25 cellular contexts compared by ENCODE assay signal in the genomic region with DNA sequence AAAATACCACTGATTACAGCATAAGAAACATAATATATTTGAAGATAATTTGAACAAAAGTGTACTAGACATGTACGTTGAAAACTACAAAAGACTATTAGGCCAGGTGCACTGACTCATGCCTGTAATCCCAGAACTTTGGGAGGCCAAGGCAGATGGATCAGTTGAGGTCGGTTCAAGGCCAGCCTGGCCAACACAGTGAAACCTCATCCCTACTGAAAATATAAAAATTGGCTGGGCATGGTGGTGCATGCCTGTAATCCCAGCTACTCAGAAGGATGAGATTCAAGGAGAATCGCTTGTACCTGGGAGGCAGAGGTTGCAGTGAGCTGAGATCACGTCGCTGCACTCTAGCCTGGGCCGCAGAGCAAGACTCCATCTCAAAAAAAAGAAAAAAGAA.
"Had no signal": no experiment of that assay in that cellular context is flagged by ENCODE, and none has a peak within 500 bp of the region (broad histone marks: within the 10 kb centered on the region; RNA-seq: fewer than 3 reads in every experiment).

No MANE protein-coding gene starts in this region.

- ATAC-seq: left lung; naive thymus-derived CD8-positive, alpha-beta T cell; pancreas; right cardiac atrium; stimulated activated memory B cell treated with anti-CD40 and anti-IgM and Interleukin-4, amounts not matched to agents 10 μg/mL and 1 μg/mL and 100 μg/mL, for 72 hours; stimulated activated naive CD8-positive, alpha-beta T cell treated with anti-CD3 and anti-CD28 coated beads, Interleukin-15, amount 100 ng/mL, for 72 hours had no signal

- H3K27ac ChIP-seq: left lung, pancreas, prostate gland, sigmoid colon, tibial nerve, uterus had no signal

- H3K27me3 ChIP-seq: left lung, pancreas, sigmoid colon, tibial nerve, uterus had no signal

- H3K9me3 ChIP-seq: left lung, pancreas, prostate gland, sigmoid colon, tibial nerve, uterus had no signal

- H3K4me3 ChIP-seq: left lung, lung, pancreas, prostate gland, sigmoid colon, tibial nerve, uterus had no signal

- H3K4me1 ChIP-seq: left lung, pancreas, prostate gland, sigmoid colon, tibial nerve, uterus had no signal

- DNase-seq: hypothalamus; immature natural killer cell; kidney; left colon; left lung; mesendoderm; naive thymus-derived CD8-positive, alpha-beta T cell; nucleus accumbens; pancreas; posterior cingulate gyrus; retina; right cardiac atrium; sigmoid colon; stimulated activated CD4-positive, alpha-beta T cell treated with anti-CD3 and anti-CD28 coated beads, Interleukin-1b, Interleukin-23, amount 100 ng/mL, for 48 hours; stimulated activated CD4-positive, alpha-beta T cell treated with anti-CD3 and anti-CD28 coated beads, Interleukin-2, amount 100 ng/mL, for 48 hours; stimulated activated CD4-positive, alpha-beta T cell treated with anti-CD3 and anti-CD28 coated beads, Interleukin-4, amount 100 ng/mL, for 4 hours; stimulated activated CD8-positive, alpha-beta memory T cell treated with anti-CD3 and anti-CD28 coated beads, Interleukin-4, amount 100 ng/mL, for 48 hours; stimulated activated naive CD4-positive, alpha-beta T cell treated with Interleukin-2 at 50 U/mL for 16 hours; stimulated activated naive CD8-positive, alpha-beta T cell treated with anti-CD3 and anti-CD28 coated beads, Interleukin-15, amount 100 ng/mL, for 72 hours; substantia nigra; uterus had no signal

- H3K36me3 ChIP-seq: left lung, pancreas, prostate gland, sigmoid colon, tibial nerve, uterus had no signal
